ENCODE assay signal across 23 cellular contexts in genomic region chr9:121225240-121225639, GRCh38. TPM values are rescaled to one million over a fixed set of nuclear protein-coding genes. Genes with fewer than 3 reads are reported as not detected.
A peak's percentile ranks its signal among the peaks of the same experiment; 100 is the strongest.
DNase-seq lines count a peak whose midpoint lies in the region; ATAC-seq, FAIRE-seq and TF ChIP-seq lines count a peak whose summit lies in the region.
"Had no signal": no experiment of that assay in that cellular context is flagged by ENCODE, and none has a peak within 500 bp of the region (broad histone marks: within the 10 kb centered on the region; RNA-seq: fewer than 3 reads in every experiment).

No MANE protein-coding gene starts in this region.

- H3K27ac ChIP-seq in HepG2 (ENCODE audit: extremely low read length, insufficient read depth, low read length), result no peak overlapping the region
- H3K27ac ChIP-seq in right lobe of liver, result no peak overlapping the region
- H3K27ac ChIP-seq: 22Rv1, HL-60, RWPE1 had no signal

- TF ChIP-seq EP300 in HepG2 (IDR thresholded peaks at IDR 0.05; ENCODE audit: low read depth in 2 of 2, low read length in 2 of 2) (no peak), HepG2 (CRISPR knock-in tag; IDR thresholded peaks at IDR 0.05; ENCODE audit: borderline replicate concordance) (no peak)

- H3K27me3 ChIP-seq in HepG2 (ENCODE audit: control insufficient read depth in 1 of 2, insufficient read depth in 2 of 2, low read length in 2 of 2), result no peaks in the 10 kb centered on the region
- no peaks in the 10 kb centered on the region for H3K27me3 ChIP-seq in right lobe of liver

- no peak overlapping the region for H3K4me2 ChIP-seq in HepG2 (ENCODE audit: low read depth, low read length)

- CTCF ChIA-PET in HepG2 (lab: Yijun Ruan, JAX; ENCODE audit: low intra/inter-chr PET ratio, low total read pairs), result no interaction called here

- H3K79me2 ChIP-seq in HepG2 (ENCODE audit: insufficient read depth, low read length), result no peaks in the 10 kb centered on the region

- POLR2A ChIA-PET in HepG2 (lab: Yijun Ruan, JAX), result no interaction called here

- in situ Hi-C loops in HepG2 (cut with HindIII; ENCODE audit: extremely low pct_ligation_motif_present, low pct_unique_long_range_greater_than_20kb), result no loop called here

- ATAC-seq in HepG2 (peak; percentile 31; the same call in 1 of the 3 replicates), right lobe of liver (no peak), HG03159 (IDR thresholded peaks at IDR 0.05; ENCODE audit: unreplicated experiment) (no peak)

- H3K4me3 ChIP-seq in HepG2 (replicated peaks in 1 of 3; ENCODE audit: insufficient read depth in 1 of 3, low read depth in 2 of 3, low read length in 3 of 3) (no peak overlapping the region), right lobe of liver (no peak overlapping the region), retinal pigment epithelial cell (ENCODE audit: low read length) (no peak overlapping the region)
- H3K4me3 ChIP-seq: PC-9 had no signal

- peak; percentile 17 for DNase-seq in DMS 273 (lab: John Stamatoyannopoulos, UW; ENCODE audit: unreplicated experiment)
- no peak for DNase-seq in DMS 273 treated with DMSO at 0.1 percent for 48 hours (lab: John Stamatoyannopoulos, UW)
- DNase-seq in HepG2 (ENCODE audit: low spot score), result no peak
- DNase-seq in right lobe of liver, result no peak
- DNase-seq in NCI-H82 (lab: John Stamatoyannopoulos, UW), result peak; percentile 87
- DNase-seq in retinal pigment epithelial cell (ENCODE audit: low read depth), result peak; percentile 39
- no peak for DNase-seq in COR-L47 (lab: John Stamatoyannopoulos, UW)
- DNase-seq: Caco-2, MM.1S, NCI-H1092 treated with DMSO at 0.1 percent for 48 hours, NCI-H2029, NCI-H226, NCI-H526, PC-9, SIG-M5, T-helper 1 cell, T-helper 9 cell had no signal

- intact Hi-C loops in HepG2 (cut with micrococcal nuclease; ENCODE audit: unreplicated experiment) (no loop called here), right lobe of liver (cut with DNase I) (no loop called here)

- peaks cover 18% of the 10 kb centered on the region for H3K4me1 ChIP-seq in HepG2 (ENCODE audit: insufficient read depth, low read length)
- H3K4me1 ChIP-seq in right lobe of liver, result no peaks in the 10 kb centered on the region
- H3K4me1 ChIP-seq: Caco-2 had no signal

- H4K20me1 ChIP-seq in HepG2 (ENCODE audit: insufficient read depth, low read length), result no peaks in the 10 kb centered on the region

- no TSS peak for BruUV-seq in HepG2 (replicated peaks; lab: Mats Ljungman, UMichigan)

- H3K36me3 ChIP-seq in HepG2 (replicated peaks in 1 of 2; ENCODE audit: control insufficient read depth in 1 of 2, insufficient read depth in 2 of 2, low read length in 2 of 2) (no peaks in the 10 kb centered on the region), right lobe of liver (no peaks in the 10 kb centered on the region)

- no peaks in the 10 kb centered on the region for H3K9me3 ChIP-seq in HepG2 (ENCODE audit: low read length)
- H3K9me3 ChIP-seq in right lobe of liver, result no peaks in the 10 kb centered on the region
- H3K9me3 ChIP-seq: Caco-2 had no signal

- no peak overlapping the region for H3K9ac ChIP-seq in HepG2 (ENCODE audit: insufficient read depth, low read depth, low read length)

- TF ChIP-seq POLR2A in HepG2 (IDR thresholded peaks at IDR 0.05; ENCODE audit: insufficient read depth in 1 of 2, low read depth in 2 of 2, low read length in 2 of 2) (no peak), right lobe of liver (IDR thresholded peaks at IDR 0.05) (no peak)

- TF ChIP-seq RAD21 in HepG2 (CRISPR knock-in tag; IDR thresholded peaks at IDR 0.05), result no peak

- 3% methylated on average over 5 of the region's 5 CpGs for WGBS in HepG2 (ENCODE audit: low lambda C conversion rate)
- WGBS in right lobe of liver (ENCODE audit: insufficient coverage, low coverage, low lambda C conversion rate, missing lambda C conversion rate), result 76% methylated on average over 4 of the region's 5 CpGs

- H2AFZ ChIP-seq in HepG2 (ENCODE audit: low read length), result no peak overlapping the region
- H2AFZ ChIP-seq: PC-9 had no signal

- FAIRE-seq in HepG2 (lab: Jason Lieb, UNC), result no peak
- FAIRE-seq: GM12891, H1 had no signal

- TF ChIP-seq CTCF in HepG2 (CRISPR knock-in tag; IDR thresholded peaks at IDR 0.05) (no peak), right lobe of liver (IDR thresholded peaks at IDR 0.05) (no peak), retinal pigment epithelial cell (conservative IDR thresholded peaks at IDR 0.05; ENCODE audit: low read depth, low read length) (no peak)

TF ChIP-seq in HepG2, 621 proteins besides CTCF, POLR2A, EP300 and RAD21 (continues in another document):
- TF ChIP-seq, protein P1, sequence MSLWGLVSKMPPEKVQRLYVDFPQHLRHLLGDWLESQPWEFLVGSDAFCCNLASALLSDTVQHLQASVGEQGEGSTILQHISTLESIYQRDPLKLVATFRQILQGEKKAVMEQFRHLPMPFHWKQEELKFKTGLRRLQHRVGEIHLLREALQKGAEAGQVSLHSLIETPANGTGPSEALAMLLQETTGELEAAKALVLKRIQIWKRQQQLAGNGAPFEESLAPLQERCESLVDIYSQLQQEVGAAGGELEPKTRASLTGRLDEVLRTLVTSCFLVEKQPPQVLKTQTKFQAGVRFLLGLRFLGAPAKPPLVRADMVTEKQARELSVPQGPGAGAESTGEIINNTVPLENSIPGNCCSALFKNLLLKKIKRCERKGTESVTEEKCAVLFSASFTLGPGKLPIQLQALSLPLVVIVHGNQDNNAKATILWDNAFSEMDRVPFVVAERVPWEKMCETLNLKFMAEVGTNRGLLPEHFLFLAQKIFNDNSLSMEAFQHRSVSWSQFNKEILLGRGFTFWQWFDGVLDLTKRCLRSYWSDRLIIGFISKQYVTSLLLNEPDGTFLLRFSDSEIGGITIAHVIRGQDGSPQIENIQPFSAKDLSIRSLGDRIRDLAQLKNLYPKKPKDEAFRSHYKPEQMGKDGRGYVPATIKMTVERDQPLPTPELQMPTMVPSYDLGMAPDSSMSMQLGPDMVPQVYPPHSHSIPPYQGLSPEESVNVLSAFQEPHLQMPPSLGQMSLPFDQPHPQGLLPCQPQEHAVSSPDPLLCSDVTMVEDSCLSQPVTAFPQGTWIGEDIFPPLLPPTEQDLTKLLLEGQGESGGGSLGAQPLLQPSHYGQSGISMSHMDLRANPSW (CRISPR knock-in tag; IDR thresholded peaks at IDR 0.05; ENCODE audit: borderline replicate concordance), result no peak

RNA-seq across cellular contexts. Expression of gene RAB14, which starts 23.6 kb away (rescaled TPM):
- total RNA-seq in HepG2 (2016; rRNA removed; fragmentation: Illumina TruSeq; extraction: Trizol) (19.3 and 42.2 TPM in 2 replicates), right lobe of liver (10 to 100 TPM; 29.0 to 65.1 (median 53.5) TPM)
- total RNA-seq in HepG2 (2016; cell fraction: cytosol; rRNA removed; fragmentation: Illumina TruSeq; extraction: Trizol; ENCODE audit: low read depth), result 2.8 and 4.0 TPM in 2 replicates
- total RNA-seq in HepG2 (2016; cell fraction: insoluble cytoplasmic fraction; rRNA removed; fragmentation: Illumina TruSeq; extraction: Trizol), result 18.4 and 42.0 TPM in 2 replicates
- total RNA-seq in HepG2 (2016; cell fraction: membrane; rRNA removed; fragmentation: Illumina TruSeq; extraction: Trizol), result 18.7 and 20.5 TPM in 2 replicates
- 24.4 and 28.8 TPM in 2 replicates for total RNA-seq in HepG2 (2016; cell fraction: nucleus; rRNA removed; fragmentation: Illumina TruSeq; extraction: Trizol)
- polyA plus RNA-seq in HepG2 (2011; rRNA removed), result 15.3 and 17.4 TPM in 2 replicates
- polyA plus RNA-seq in HepG2 (2011; cell fraction: cytosol; rRNA removed), result 6.4 and 13.9 TPM in 2 replicates
- 9.5 and 11.9 TPM in 2 replicates for polyA plus RNA-seq in HepG2 (2011; cell fraction: nucleus; rRNA removed)
- 31.9 and 33.9 TPM in 2 replicates for polyA plus RNA-seq in HepG2 (2012)
- 2.7 and 2.8 TPM in 2 replicates for polyA plus RNA-seq in HepG2 (2016; cell fraction: cytosol; fragmentation: Illumina TruSeq; extraction: Trizol; ENCODE audit: low read depth)
- 58.3 and 63.3 TPM in 2 replicates for polyA plus RNA-seq in HepG2 (2016; cell fraction: insoluble cytoplasmic fraction; fragmentation: Illumina TruSeq; extraction: Trizol; ENCODE audit: low read depth)
- polyA plus RNA-seq in HepG2 (2016; cell fraction: membrane; fragmentation: Illumina TruSeq; extraction: Trizol; ENCODE audit: low read depth), result 12.2 and 12.7 TPM in 2 replicates
- 39.9 TPM in 2 replicates for polyA plus RNA-seq in HepG2 (2016; cell fraction: nucleus; fragmentation: Illumina TruSeq; extraction: Trizol; ENCODE audit: insufficient read depth, low read depth)
- polyA minus RNA-seq in HepG2 (2011; rRNA and poly(A)+ RNA removed; ENCODE audit: low replicate concordance), result 8.0 and 11.9 TPM in 2 replicates
- 14.1 and 21.2 TPM in 2 replicates for polyA minus RNA-seq in HepG2 (2011; cell fraction: cytosol; rRNA and poly(A)+ RNA removed)
- polyA minus RNA-seq in HepG2 (2011; cell fraction: nucleus; rRNA and poly(A)+ RNA removed), result 18.9 and 25.6 TPM in 2 replicates

RNA-seq across cellular contexts. Expression of gene GSN, which starts 42.7 kb away (rescaled TPM):
- total RNA-seq in HepG2 (2016; rRNA removed; fragmentation: Illumina TruSeq; extraction: Trizol) (126 and 307 TPM in 2 replicates), right lobe of liver (10 to 100 TPM; 23.1 to 96.9 (median 38.8) TPM)
- 56.0 and 58.2 TPM in 2 replicates for total RNA-seq in HepG2 (2016; cell fraction: cytosol; rRNA removed; fragmentation: Illumina TruSeq; extraction: Trizol; ENCODE audit: low read depth)
- total RNA-seq in HepG2 (2016; cell fraction: insoluble cytoplasmic fraction; rRNA removed; fragmentation: Illumina TruSeq; extraction: Trizol), result 125 and 311 TPM in 2 replicates
- total RNA-seq in HepG2 (2016; cell fraction: membrane; rRNA removed; fragmentation: Illumina TruSeq; extraction: Trizol), result 102 and 113 TPM in 2 replicates
- total RNA-seq in HepG2 (2016; cell fraction: nucleus; rRNA removed; fragmentation: Illumina TruSeq; extraction: Trizol), result 251 and 294 TPM in 2 replicates
- polyA plus RNA-seq in HepG2 (2011; rRNA removed), result 294 and 436 TPM in 2 replicates
- polyA plus RNA-seq in HepG2 (2011; cell fraction: cytosol; rRNA removed), result 396 and 404 TPM in 2 replicates
- 430 and 447 TPM in 2 replicates for polyA plus RNA-seq in HepG2 (2011; cell fraction: nucleus; rRNA removed)
- polyA plus RNA-seq in HepG2 (2012), result 349 and 423 TPM in 2 replicates
- 57.9 and 60.7 TPM in 2 replicates for polyA plus RNA-seq in HepG2 (2016; cell fraction: cytosol; fragmentation: Illumina TruSeq; extraction: Trizol; ENCODE audit: low read depth)
- polyA plus RNA-seq in HepG2 (2016; cell fraction: insoluble cytoplasmic fraction; fragmentation: Illumina TruSeq; extraction: Trizol; ENCODE audit: low read depth), result 115 and 123 TPM in 2 replicates
- polyA plus RNA-seq in HepG2 (2016; cell fraction: membrane; fragmentation: Illumina TruSeq; extraction: Trizol; ENCODE audit: low read depth), result 77.0 and 92.1 TPM in 2 replicates
- 379 and 400 TPM in 2 replicates for polyA plus RNA-seq in HepG2 (2016; cell fraction: nucleus; fragmentation: Illumina TruSeq; extraction: Trizol; ENCODE audit: insufficient read depth, low read depth)
- polyA minus RNA-seq in HepG2 (2011; rRNA and poly(A)+ RNA removed; ENCODE audit: low replicate concordance), result 66.7 and 379 TPM in 2 replicates
- polyA minus RNA-seq in HepG2 (2011; cell fraction: cytosol; rRNA and poly(A)+ RNA removed), result 132 and 185 TPM in 2 replicates
- 122 and 168 TPM in 2 replicates for polyA minus RNA-seq in HepG2 (2011; cell fraction: nucleus; rRNA and poly(A)+ RNA removed)

Comparison
In these comparisons a context has a peak if more than half of its experiments do, and no peak if none do; other contexts are left out.
1. DNase-seq: peak in DMS 273 (single experiment), NCI-H82 (single experiment) and retinal pigment epithelial cell (single experiment); none in DMS 273 treated with DMSO at 0.1 percent for 48 hours (single experiment), HepG2 (single experiment), right lobe of liver (0 of 3) and COR-L47 (single experiment).